Comparison of ENCODE assay signal across 1 cellular context in genomic region chr16:69133555-69133954, GRCh38.
TF ChIP-seq lines count a peak whose summit lies in the region.

No MANE protein-coding gene starts in this region.

TF ChIP-seq in IMR-90, 13 proteins besides CTCF, POLR2A, EP300 and RAD21:
- no peak for TF ChIP-seq MAZ (IDR thresholded peaks at IDR 0.05; ENCODE audit: borderline replicate concordance, low read depth, low read length)
- TF ChIP-seq MAFK (IDR thresholded peaks at IDR 0.05; ENCODE audit: low read depth, low read length) = no peak
- no peak for TF ChIP-seq SMC3 (IDR thresholded peaks at IDR 0.05; ENCODE audit: low read depth, low read length)
- no peak for TF ChIP-seq ELK1 (IDR thresholded peaks at IDR 0.05; ENCODE audit: borderline replicate concordance, low read depth, low read length)
- TF ChIP-seq USF2 (IDR thresholded peaks at IDR 0.05; ENCODE audit: low read depth, low read length) = no peak
- no peak for TF ChIP-seq NFE2L2 (IDR thresholded peaks at IDR 0.05; ENCODE audit: low read depth, low read length)
- no peak for TF ChIP-seq MXI1 (IDR thresholded peaks at IDR 0.05; ENCODE audit: borderline replicate concordance, low read depth, low read length)
